ENCODE assay signal across 24 cellular contexts in the genomic region with DNA sequence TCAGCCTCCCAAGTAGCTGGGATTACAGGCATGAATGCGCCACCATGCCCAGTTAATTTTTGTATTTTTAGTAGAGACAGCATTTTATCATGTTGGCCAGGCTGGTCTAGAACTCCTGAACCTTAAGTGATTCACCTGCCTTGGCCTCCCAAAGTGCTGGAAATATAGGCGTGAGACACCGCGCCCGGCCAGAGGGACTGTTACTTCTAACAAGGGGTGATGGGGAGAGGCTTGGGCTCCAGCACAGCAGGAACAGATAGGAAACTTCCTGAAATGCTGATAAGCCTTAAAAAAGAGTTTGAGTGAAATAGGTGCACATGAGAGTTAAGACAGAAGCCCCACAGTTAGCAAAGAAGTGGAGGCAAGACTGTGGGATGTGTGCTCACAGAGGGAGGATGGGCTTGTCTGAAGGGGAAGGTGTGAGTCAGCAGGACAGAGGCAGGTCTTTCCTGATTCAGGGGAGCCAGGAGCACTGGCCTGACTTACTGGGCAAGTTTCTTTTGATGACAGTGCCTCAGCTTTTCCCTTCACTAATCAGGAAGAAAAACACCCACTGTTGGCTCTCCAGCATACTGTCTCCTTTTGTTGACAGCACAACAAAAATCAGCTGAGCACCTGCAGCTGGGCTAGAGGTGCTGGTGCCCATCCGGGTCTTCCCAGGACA.
DNase-seq lines count a peak whose midpoint lies in the region; ATAC-seq, FAIRE-seq and TF ChIP-seq lines count a peak whose summit lies in the region.
"Had no signal": no experiment of that assay in that cellular context is flagged by ENCODE, and none has a peak within 500 bp of the region (broad histone marks: within the 10 kb centered on the region; RNA-seq: fewer than 3 reads in every experiment).

No MANE protein-coding gene starts in this region.

- H3K9me3 Mint-ChIP-seq in activated CD8-positive, alpha-beta T cell treated with anti-CD3 and anti-CD28 coated beads, Interleukin-2, amount 10 ng/mL, durations not matched to agents 7 days and 5 days (ENCODE audit: insufficient read depth) = no peaks in the 10 kb centered on the region

- H3K27me3 ChIP-seq in HCT116 (ENCODE audit: insufficient read depth, low read length) (no peaks in the 10 kb centered on the region), bronchial epithelial cell (ENCODE audit: control insufficient read depth, insufficient read depth, low read length) (no peaks in the 10 kb centered on the region), kidney epithelial cell (ENCODE audit: control insufficient read depth, insufficient read depth, low read length) (no peaks in the 10 kb centered on the region)
- H3K27me3 ChIP-seq: adrenal gland, cardiac muscle cell, heart left ventricle, thyroid gland had no signal

- no peaks in the 10 kb centered on the region for H3K79me2 ChIP-seq in HCT116 (ENCODE audit: insufficient read depth, low read length)

- no peak for TF ChIP-seq RAD21 in HCT116 (IDR thresholded peaks at IDR 0.05; ENCODE audit: low read depth)

- no peaks in the 10 kb centered on the region for H3K36me3 ChIP-seq in HCT116 (ENCODE audit: control insufficient read depth in 1 of 2, insufficient read depth in 2 of 2, low read length in 2 of 2)
- no peaks in the 10 kb centered on the region for H3K36me3 ChIP-seq in bronchial epithelial cell (ENCODE audit: control insufficient read depth, insufficient read depth, low read length)
- H3K36me3 ChIP-seq in kidney epithelial cell (ENCODE audit: control insufficient read depth, insufficient read depth, low read length) = no peaks in the 10 kb centered on the region
- H3K36me3 ChIP-seq: adrenal gland, cardiac muscle cell, heart left ventricle, thyroid gland had no signal

- no peak overlapping the region for H3K9ac ChIP-seq in HCT116 (ENCODE audit: low read length)

- no peaks in the 10 kb centered on the region for H4K20me1 ChIP-seq in HCT116 (ENCODE audit: insufficient read depth)

- peaks cover 4% of the 10 kb centered on the region for H3K27me3 Mint-ChIP-seq in activated CD8-positive, alpha-beta T cell treated with anti-CD3 and anti-CD28 coated beads, Interleukin-2, amount 10 ng/mL, durations not matched to agents 7 days and 5 days (ENCODE audit: low read depth)

- H3K4me2 ChIP-seq in HCT116 (ENCODE audit: low read length) = peak overlapping the region; percentile 2; the same call in 1 of the 2 replicates

- H3K4me1 ChIP-seq in HCT116 (ENCODE audit: control insufficient read depth in 1 of 2, insufficient read depth in 2 of 2, low read length in 2 of 2) = peaks cover 3 to 18% of the 10 kb centered on the region in 2 experiments; a peak in 3 of 4 replicates
- H3K4me1 ChIP-seq: adrenal gland, heart left ventricle, psoas muscle, thyroid gland had no signal

- RAD21 ChIA-PET in HCT116 (lab: Charles Lee; ENCODE audit: low non-redundant PET in 1 of 2, low total read pairs in 2 of 2, uncharacterized antibody in 2 of 2, unreplicated experiment in 2 of 2) = no interaction called here

- H3K9me3 ChIP-seq in HCT116 (ENCODE audit: control insufficient read depth in 1 of 2, insufficient read depth in 1 of 2, low read depth in 1 of 2, low read length in 2 of 2) = no peaks in the 10 kb centered on the region
- H3K9me3 ChIP-seq: adrenal gland, thyroid gland had no signal

- H3K9me2 ChIP-seq in HCT116 (ENCODE audit: insufficient read depth) = no peaks in the 10 kb centered on the region

- no peaks in the 10 kb centered on the region for H3K4me1 Mint-ChIP-seq in activated CD8-positive, alpha-beta T cell treated with anti-CD3 and anti-CD28 coated beads, Interleukin-2, amount 10 ng/mL, durations not matched to agents 7 days and 5 days (ENCODE audit: low read depth)
- H3K4me1 Mint-ChIP-seq: IgD-negative memory B cell; mesothelial cell of epicardium; stimulated activated memory B cell treated with anti-CD40 and anti-IgM and Interleukin-4, amounts not matched to agents 10 μg/mL and 1 μg/mL and 100 μg/mL, for 72 hours had no signal

- no peak overlapping the region for H3K27ac ChIP-seq in HCT116 (ENCODE audit: low read depth, low read length)
- H3K27ac ChIP-seq: adrenal gland, cardiac muscle cell, dorsolateral prefrontal cortex, heart left ventricle, psoas muscle, thyroid gland had no signal

- DNase-seq in A172 (ENCODE audit: low spot score) (peak; percentile 34), HCT116 (ENCODE audit: low read depth, low spot score) (peak; percentile 29), bronchial epithelial cell (ENCODE audit: low read depth) (peak; percentile 89), kidney epithelial cell (ENCODE audit: low read depth) (peak; percentile 52), NCI-H446 (lab: John Stamatoyannopoulos, UW) (no peak)
- DNase-seq in activated CD8-positive, alpha-beta T cell treated with anti-CD3 and anti-CD28 coated beads, Interleukin-2, amount 10 ng/mL, durations not matched to agents 7 days and 5 days = no peak
- DNase-seq: activated effector memory CD4-positive, alpha-beta T cell treated with Interleukin-2 at 50 U/mL for 16 hours; CD8-positive, alpha-beta T cell; DND-41; dorsolateral prefrontal cortex; heart left ventricle; kidney; MV-4-11; NCI-H187 treated with DMSO at 0.1 percent for 48 hours; psoas muscle; thyroid gland had no signal

- TF ChIP-seq CTCF in HCT116 (IDR thresholded peaks at IDR 0.05 in 2 of 3, conservative IDR thresholded peaks at IDR 0.05 in 1 of 3; ENCODE audit: borderline replicate concordance in 1 of 3, insufficient read depth in 1 of 3, low read depth in 2 of 3, low read length in 2 of 3) = no peak
- TF ChIP-seq CTCF in bronchial epithelial cell (IDR thresholded peaks at IDR 0.05; ENCODE audit: insufficient read depth, low read length, severe bottlenecking) = no peak
- TF ChIP-seq CTCF in kidney epithelial cell (IDR thresholded peaks at IDR 0.05; ENCODE audit: insufficient read depth, low read length, poor library complexity, severe bottlenecking) = no peak

- no TSS peak for BruUV-seq in HCT116 (replicated peaks; lab: Mats Ljungman, UMichigan)

- H2AFZ ChIP-seq in HCT116 (ENCODE audit: low read depth, low read length, poor library complexity, severe bottlenecking) = no peak overlapping the region

- H3K27ac Mint-ChIP-seq in activated CD8-positive, alpha-beta T cell treated with anti-CD3 and anti-CD28 coated beads, Interleukin-2, amount 10 ng/mL, durations not matched to agents 7 days and 5 days = no peak overlapping the region
- H3K27ac Mint-ChIP-seq: CD8-positive, alpha-beta T cell; IgD-negative memory B cell; mesothelial cell of epicardium; stimulated activated memory B cell treated with anti-CD40 and anti-IgM and Interleukin-4, amounts not matched to agents 10 μg/mL and 1 μg/mL and 100 μg/mL, for 72 hours had no signal

- no peak overlapping the region for H3K4me3 Mint-ChIP-seq in activated CD8-positive, alpha-beta T cell treated with anti-CD3 and anti-CD28 coated beads, Interleukin-2, amount 10 ng/mL, durations not matched to agents 7 days and 5 days
- H3K4me3 Mint-ChIP-seq: CD8-positive, alpha-beta T cell; IgD-negative memory B cell; mesothelial cell of epicardium; stimulated activated memory B cell treated with anti-CD40 and anti-IgM and Interleukin-4, amounts not matched to agents 10 μg/mL and 1 μg/mL and 100 μg/mL, for 72 hours had no signal

- H3K4me3 ChIP-seq in HCT116 (replicated peaks in 1 of 2; ENCODE audit: low read depth in 1 of 2, low read length in 2 of 2) = no peak overlapping the region
- H3K4me3 ChIP-seq in bronchial epithelial cell (ENCODE audit: low read depth, low read length) = no peak overlapping the region
- no peak overlapping the region for H3K4me3 ChIP-seq in kidney epithelial cell (ENCODE audit: low read depth, low read length)
- H3K4me3 ChIP-seq: adrenal gland, cardiac muscle cell, dorsolateral prefrontal cortex, heart left ventricle, psoas muscle, thyroid gland had no signal

- FAIRE-seq in bronchial epithelial cell (lab: Jason Lieb, UNC) = no peak
- FAIRE-seq: GM18507, kidney had no signal

- TF ChIP-seq POLR2A in HCT116 (IDR thresholded peaks at IDR 0.05; ENCODE audit: borderline replicate concordance, extremely low read depth, insufficient read depth, insufficient read length) = no peak

- H3K36me3 Mint-ChIP-seq in activated CD8-positive, alpha-beta T cell treated with anti-CD3 and anti-CD28 coated beads, Interleukin-2, amount 10 ng/mL, durations not matched to agents 7 days and 5 days (ENCODE audit: low read depth) = no peaks in the 10 kb centered on the region
- H3K36me3 Mint-ChIP-seq: CD8-positive, alpha-beta T cell; IgD-negative memory B cell; mesothelial cell of epicardium; stimulated activated memory B cell treated with anti-CD40 and anti-IgM and Interleukin-4, amounts not matched to agents 10 μg/mL and 1 μg/mL and 100 μg/mL, for 72 hours had no signal

- ATAC-seq in HCT116 = peak; percentile 56
- no peak for ATAC-seq in HG02870 (IDR thresholded peaks at IDR 0.05; ENCODE audit: unreplicated experiment)
- ATAC-seq in SK-N-SH treated with all-trans-retinoic acid at 6 μM for 48 hours = no peak
- no peak for ATAC-seq in activated CD8-positive, alpha-beta T cell treated with anti-CD3 and anti-CD28 coated beads, Interleukin-2, amount 10 ng/mL, durations not matched to agents 7 days and 5 days
- ATAC-seq: CD8-positive, alpha-beta T cell; heart left ventricle; psoas muscle; stimulated activated memory B cell treated with anti-CD40 and anti-IgM and Interleukin-4, amounts not matched to agents 10 μg/mL and 1 μg/mL and 100 μg/mL, for 72 hours had no signal

- CTCF ChIA-PET in HCT116 (lab: Charles Lee) = interaction anchor here (1.4 kb wide), 1 partner anchor 10 kb away, joined by 3 read pairs; no protein-coding TSS in a partner anchor
- CTCF ChIA-PET in activated CD8-positive, alpha-beta T cell treated with anti-CD3 and anti-CD28 coated beads, Interleukin-2, amount 10 ng/mL, durations not matched to agents 7 days and 5 days (lab: Charles Lee) = interaction anchor here (1.1 kb wide), 1 partner anchor 10 kb away, joined by 5 read pairs; no protein-coding TSS in a partner anchor

- POLR2A ChIA-PET in HCT116 (lab: Charles Lee) = no interaction called here
- POLR2A ChIA-PET in activated CD8-positive, alpha-beta T cell treated with anti-CD3 and anti-CD28 coated beads, Interleukin-2, amount 10 ng/mL, durations not matched to agents 7 days and 5 days (lab: Charles Lee) = no interaction called here

- intact Hi-C loops in HCT116 (cut with micrococcal nuclease) = no loop called here

TF ChIP-seq in HCT116, 20 proteins besides CTCF, POLR2A, EP300 and RAD21 (continues in another document):
- TF ChIP-seq EGR1 (IDR thresholded peaks at IDR 0.05; ENCODE audit: low read depth) (no peak), MAX (IDR thresholded peaks at IDR 0.05) (peak; percentile 20; the same call in 1 of the 2 replicates)

Comparison
In these comparisons a context has a peak if more than half of its experiments do, and no peak if none do; other contexts are left out.
1. DNase-seq: peak in A172 (single experiment), HCT116 (single experiment), bronchial epithelial cell (single experiment) and kidney epithelial cell (single experiment); none in NCI-H446 (0 of 2) and activated CD8-positive, alpha-beta T cell treated with anti-CD3 and anti-CD28 coated beads, Interleukin-2, amount 10 ng/mL, durations not matched to agents 7 days and 5 days (single experiment).